ENCODE assay signal across 8 cellular contexts in the genomic region with DNA sequence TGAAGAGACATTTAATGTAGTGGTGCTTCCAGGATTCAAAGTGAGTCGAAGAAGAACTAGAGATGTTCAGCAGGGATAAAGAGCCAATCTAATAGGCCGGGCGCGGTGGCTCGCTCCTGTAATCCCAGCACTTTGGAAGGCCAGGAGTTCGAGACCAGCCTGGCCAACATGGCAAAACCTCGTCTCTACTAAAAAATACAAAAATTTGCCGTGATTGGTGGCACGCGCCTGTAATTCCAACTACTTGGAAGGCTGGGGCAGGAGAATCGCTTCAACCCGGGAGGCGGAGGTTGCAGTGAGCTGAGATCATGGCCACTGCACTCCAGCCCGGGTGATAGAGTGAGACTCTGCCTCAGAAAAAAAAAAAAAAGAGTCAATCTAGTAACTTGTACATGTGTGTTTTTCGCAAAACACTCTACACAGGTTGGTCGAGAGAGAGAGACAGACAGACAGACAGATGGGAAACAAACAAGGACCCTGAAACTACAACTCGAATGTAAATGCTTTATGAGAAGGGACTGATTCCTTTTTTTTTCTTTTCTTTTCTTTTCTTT. TPM values are rescaled to one million over a fixed set of nuclear protein-coding genes. Genes with fewer than 3 reads are reported as not detected.
DNase-seq lines count a peak whose midpoint lies in the region; ATAC-seq and TF ChIP-seq lines count a peak whose summit lies in the region.

No MANE protein-coding gene starts in this region.

- peak overlapping the region; percentile 80 for H3K4me2 ChIP-seq in HCT116 (ENCODE audit: low read length)
- H3K4me2 ChIP-seq in hepatocyte, result peak overlapping the region; percentile 85

- POLR2A ChIA-PET in HCT116 (lab: Charles Lee), result interaction anchor here (0.9 to 2.0 kb wide), 6 partner anchors 10 to 52 kb away, joined by 3 to 11 read pairs (median 8); no protein-coding TSS in a partner anchor
- POLR2A ChIA-PET in activated CD4-positive, alpha-beta memory T cell treated with anti-CD3 and anti-CD28 coated beads, Interleukin-2, amount 10 ng/mL, durations not matched to agents 7 days and 5 days (lab: Charles Lee), result interaction anchor here (1.3 to 2.0 kb wide), 11 partner anchors 10 to 60 kb away, joined by 3 to 50 read pairs (median 7); partner anchors contain the start of genes SLC4A2 and TMUB1

- H2AFZ ChIP-seq in HCT116 (ENCODE audit: low read depth, low read length, poor library complexity, severe bottlenecking), result no peak overlapping the region
- peak overlapping the region; percentile 84 for H2AFZ ChIP-seq in hepatocyte

- no peaks in the 10 kb centered on the region for H4K20me1 ChIP-seq in HCT116 (ENCODE audit: insufficient read depth)
- H4K20me1 ChIP-seq in hepatocyte (ENCODE audit: insufficient read depth, poor library complexity, severe bottlenecking), result no peaks in the 10 kb centered on the region

- no peaks in the 10 kb centered on the region for H3K27me3 Mint-ChIP-seq in activated CD4-positive, alpha-beta memory T cell treated with anti-CD3 and anti-CD28 coated beads, Interleukin-2, amount 10 ng/mL, durations not matched to agents 7 days and 5 days

- H3K4me3 ChIP-seq in HCT116 (replicated peaks in 1 of 2; ENCODE audit: low read depth in 1 of 2, low read length in 2 of 2) (peak overlapping the region; percentile 72), hepatocyte (peak overlapping the region; percentile 51), skin epidermis (peak overlapping the region; percentile 53 to 80 (median 62))

- CTCF ChIA-PET in HCT116 (lab: Charles Lee), result interaction anchor here (0.9 to 1.6 kb wide), 11 partner anchors 10 to 152 kb away, joined by 3 to 33 read pairs (median 5); partner anchors contain the start of gene NOS3
- CTCF ChIA-PET in activated CD4-positive, alpha-beta memory T cell treated with anti-CD3 and anti-CD28 coated beads, Interleukin-2, amount 10 ng/mL, durations not matched to agents 7 days and 5 days (lab: Charles Lee), result interaction anchor here (1.0 to 2.1 kb wide), 16 partner anchors 10 to 95 kb away, joined by 3 to 38 read pairs (median 8); partner anchors contain the start of gene FASTK

- H3K9ac ChIP-seq in HCT116 (ENCODE audit: low read length), result peak overlapping the region; percentile 77

- H3K79me2 ChIP-seq in HCT116 (ENCODE audit: insufficient read depth, low read length) (peaks cover 6% of the 10 kb centered on the region), hepatocyte (peaks cover 13% of the 10 kb centered on the region)

- BruUV-seq in HCT116 (replicated peaks; lab: Mats Ljungman, UMichigan), result no TSS peak

- H3K36me3 Mint-ChIP-seq in activated CD4-positive, alpha-beta memory T cell treated with anti-CD3 and anti-CD28 coated beads, Interleukin-2, amount 10 ng/mL, durations not matched to agents 7 days and 5 days (ENCODE audit: low read depth), result peaks cover 8% of the 10 kb centered on the region

- ATAC-seq in HCT116 (peak; percentile 1), HG03342 (IDR thresholded peaks at IDR 0.05; ENCODE audit: unreplicated experiment) (no peak)

- H3K9me3 ChIP-seq in HCT116 (ENCODE audit: control insufficient read depth in 1 of 2, insufficient read depth in 1 of 2, low read depth in 1 of 2, low read length in 2 of 2) (no peaks in the 10 kb centered on the region), hepatocyte (ENCODE audit: low read depth) (no peaks in the 10 kb centered on the region)

- H3K27ac ChIP-seq in HCT116 (ENCODE audit: low read depth, low read length) (peak overlapping the region; percentile 60), hepatocyte (peak overlapping the region; percentile 73), skin epidermis (peak overlapping the region in 20 of 21 experiments; percentile 47 to 90 (median 78))

- WGBS in hepatocyte (ENCODE audit: low lambda C conversion rate, missing lambda C conversion rate), result 77% methylated on average over 17 of the region's 17 CpGs

- no peaks in the 10 kb centered on the region for H3K9me3 Mint-ChIP-seq in activated CD4-positive, alpha-beta memory T cell treated with anti-CD3 and anti-CD28 coated beads, Interleukin-2, amount 10 ng/mL, durations not matched to agents 7 days and 5 days

- H3K4me1 ChIP-seq in HCT116 (ENCODE audit: control insufficient read depth in 1 of 2, insufficient read depth in 2 of 2, low read length in 2 of 2) (peaks cover 6 to 54% of the 10 kb centered on the region in 2 experiments), hepatocyte (ENCODE audit: insufficient read depth) (peaks cover 8% of the 10 kb centered on the region)

- peaks cover 31% of the 10 kb centered on the region for H3K4me1 Mint-ChIP-seq in activated CD4-positive, alpha-beta memory T cell treated with anti-CD3 and anti-CD28 coated beads, Interleukin-2, amount 10 ng/mL, durations not matched to agents 7 days and 5 days

- H3K36me3 ChIP-seq in HCT116 (ENCODE audit: control insufficient read depth in 1 of 2, insufficient read depth in 2 of 2, low read length in 2 of 2) (no peaks in the 10 kb centered on the region), hepatocyte (replicated peaks; ENCODE audit: insufficient read depth, low read depth) (no peaks in the 10 kb centered on the region)

- no peak for TF ChIP-seq RAD21 in HCT116 (IDR thresholded peaks at IDR 0.05; ENCODE audit: low read depth)

- TF ChIP-seq CTCF in HCT116 (IDR thresholded peaks at IDR 0.05 in 2 of 3, conservative IDR thresholded peaks at IDR 0.05 in 1 of 3; ENCODE audit: borderline replicate concordance in 1 of 3, insufficient read depth in 1 of 3, low read depth in 2 of 3, low read length in 2 of 3) (no peak), hepatocyte (IDR thresholded peaks at IDR 0.05; ENCODE audit: poor library complexity) (no peak)

- intact Hi-C loops in HCT116 (cut with micrococcal nuclease), result loop anchor here (1.0 to 5.0 kb wide), 2 partner anchors 29 to 83 kb away; no protein-coding TSS in a partner anchor

- RAD21 ChIA-PET in HCT116 (lab: Charles Lee; ENCODE audit: low non-redundant PET in 1 of 2, low total read pairs in 2 of 2, uncharacterized antibody in 2 of 2, unreplicated experiment in 2 of 2), result interaction anchor here in 1 of 2 experiments (0.8 to 1.0 kb wide), 2 partner anchors 19 to 30 kb away, joined by 3 to 5 read pairs; no protein-coding TSS in a partner anchor

- TF ChIP-seq POLR2A in HCT116 (IDR thresholded peaks at IDR 0.05; ENCODE audit: borderline replicate concordance, extremely low read depth, insufficient read depth, insufficient read length), result no peak

- peak overlapping the region; percentile 95 for H3K4me3 Mint-ChIP-seq in activated CD4-positive, alpha-beta memory T cell treated with anti-CD3 and anti-CD28 coated beads, Interleukin-2, amount 10 ng/mL, durations not matched to agents 7 days and 5 days

- H3K9me2 ChIP-seq in HCT116 (ENCODE audit: insufficient read depth) (no peaks in the 10 kb centered on the region), hepatocyte (replicated peaks; ENCODE audit: insufficient read depth) (no peaks in the 10 kb centered on the region)

- DNase-seq in HCT116 (ENCODE audit: low read depth, low spot score) (no peak), hepatocyte (ENCODE audit: low spot score) (no peak), amniotic stem cell (lab: John Stamatoyannopoulos, UW) (no peak), DMS53 (lab: John Stamatoyannopoulos, UW) (no peak), COLO668 (lab: John Stamatoyannopoulos, UW; ENCODE audit: unreplicated experiment) (no peak)
- no peak for DNase-seq in activated CD4-positive, alpha-beta memory T cell treated with anti-CD3 and anti-CD28 coated beads, Interleukin-2, amount 10 ng/mL, durations not matched to agents 7 days and 5 days

- H3K27ac Mint-ChIP-seq in activated CD4-positive, alpha-beta memory T cell treated with anti-CD3 and anti-CD28 coated beads, Interleukin-2, amount 10 ng/mL, durations not matched to agents 7 days and 5 days, result peak overlapping the region; percentile 85

- H3K27me3 ChIP-seq in HCT116 (ENCODE audit: insufficient read depth, low read length), result no peaks in the 10 kb centered on the region
- no peaks in the 10 kb centered on the region for H3K27me3 ChIP-seq in hepatocyte

TF ChIP-seq in HCT116, 20 proteins besides CTCF, POLR2A, EP300 and RAD21 (continues in another document):
- no peak for TF ChIP-seq FOSL1 (IDR thresholded peaks at IDR 0.05; ENCODE audit: low read depth)
- no peak for TF ChIP-seq EGR1 (IDR thresholded peaks at IDR 0.05; ENCODE audit: low read depth)
- no peak for TF ChIP-seq ELF1 (IDR thresholded peaks at IDR 0.05; ENCODE audit: borderline replicate concordance, low read depth)
- no peak for TF ChIP-seq ZNF274 (IDR thresholded peaks at IDR 0.05; ENCODE audit: low read depth, low read length)
- no peak for TF ChIP-seq SIN3A (IDR thresholded peaks at IDR 0.05; ENCODE audit: low read depth)
- no peak for TF ChIP-seq ZFX (IDR thresholded peaks at IDR 0.05)
- no peak for TF ChIP-seq CEBPB (IDR thresholded peaks at IDR 0.05; ENCODE audit: low read depth)
- TF ChIP-seq SRF (IDR thresholded peaks at IDR 0.05; ENCODE audit: low read depth), result no peak

RNA-seq across cellular contexts. Expression of gene ABCB8, which starts 0.8 kb away (rescaled TPM):
- total RNA-seq in HCT116 (2021; ENCODE audit: unreplicated experiment) (55.2 TPM), hepatocyte (22.6 and 24.4 TPM in 2 replicates)
- 32.5 and 34.9 TPM in 2 replicates for polyA plus RNA-seq in HCT116 (2012)
- total RNA-seq in activated CD4-positive, alpha-beta memory T cell treated with anti-CD3 and anti-CD28 coated beads, Interleukin-2, amount 10 ng/mL, durations not matched to agents 7 days and 5 days, result 10 to 100 TPM; 51.2 to 53.3 TPM
- 32.6 and 41.2 TPM in 2 replicates for polyA plus RNA-seq in hepatocyte

RNA-seq across cellular contexts. Expression of gene ATG9B, which starts 4.7 kb away (rescaled TPM):
- total RNA-seq in HCT116 (2021; ENCODE audit: unreplicated experiment) (2.1 TPM), hepatocyte (0.64 and 0.80 TPM in 2 replicates)
- polyA plus RNA-seq in HCT116 (2012), result 5.8 and 6.9 TPM in 2 replicates
- 1 to 10 TPM; 7.9 to 8.6 TPM for total RNA-seq in activated CD4-positive, alpha-beta memory T cell treated with anti-CD3 and anti-CD28 coated beads, Interleukin-2, amount 10 ng/mL, durations not matched to agents 7 days and 5 days
- 2.4 and 13.2 TPM in 2 replicates for polyA plus RNA-seq in hepatocyte

RNA-seq across cellular contexts. Expression of gene ASIC3, which starts 19.3 kb away (rescaled TPM):
- total RNA-seq in HCT116 (2021; ENCODE audit: unreplicated experiment) (4.4 TPM), hepatocyte (2.9 and 4.5 TPM in 2 replicates)
- 5.4 and 6.2 TPM in 2 replicates for polyA plus RNA-seq in HCT116 (2012)
- 1 to 10 TPM; 5.5 to 6.2 TPM for total RNA-seq in activated CD4-positive, alpha-beta memory T cell treated with anti-CD3 and anti-CD28 coated beads, Interleukin-2, amount 10 ng/mL, durations not matched to agents 7 days and 5 days
- polyA plus RNA-seq in hepatocyte, result 2.1 and 7.0 TPM in 2 replicates

RNA-seq across cellular contexts. Expression of gene CDK5, which starts 28.7 kb away (rescaled TPM):
- total RNA-seq in HCT116 (2021; ENCODE audit: unreplicated experiment), result 19.8 TPM
- polyA plus RNA-seq in HCT116 (2012), result 20.4 and 20.9 TPM in 2 replicates
- 10 to 100 TPM; 17.6 to 18.2 TPM for total RNA-seq in activated CD4-positive, alpha-beta memory T cell treated with anti-CD3 and anti-CD28 coated beads, Interleukin-2, amount 10 ng/mL, durations not matched to agents 7 days and 5 days
- 15.2 and 17.4 TPM in 2 replicates for total RNA-seq in hepatocyte
- polyA plus RNA-seq in hepatocyte, result 29.4 and 39.4 TPM in 2 replicates

RNA-seq across cellular contexts. Expression of gene SLC4A2, which starts 30.4 kb away (rescaled TPM):
- total RNA-seq in HCT116 (2021; ENCODE audit: unreplicated experiment), result 240 TPM
- polyA plus RNA-seq in HCT116 (2012), result 195 and 199 TPM in 2 replicates
- total RNA-seq in activated CD4-positive, alpha-beta memory T cell treated with anti-CD3 and anti-CD28 coated beads, Interleukin-2, amount 10 ng/mL, durations not matched to agents 7 days and 5 days, result 100 to 1,000 TPM in 1 of 2 experiments, 10 to 100 TPM in 1; 94.6 to 109 TPM
- total RNA-seq in hepatocyte, result 153 and 188 TPM in 2 replicates
- polyA plus RNA-seq in hepatocyte, result 167 and 175 TPM in 2 replicates
